Comparison of ENCODE assay signal across 26 cellular contexts in the genomic region with DNA sequence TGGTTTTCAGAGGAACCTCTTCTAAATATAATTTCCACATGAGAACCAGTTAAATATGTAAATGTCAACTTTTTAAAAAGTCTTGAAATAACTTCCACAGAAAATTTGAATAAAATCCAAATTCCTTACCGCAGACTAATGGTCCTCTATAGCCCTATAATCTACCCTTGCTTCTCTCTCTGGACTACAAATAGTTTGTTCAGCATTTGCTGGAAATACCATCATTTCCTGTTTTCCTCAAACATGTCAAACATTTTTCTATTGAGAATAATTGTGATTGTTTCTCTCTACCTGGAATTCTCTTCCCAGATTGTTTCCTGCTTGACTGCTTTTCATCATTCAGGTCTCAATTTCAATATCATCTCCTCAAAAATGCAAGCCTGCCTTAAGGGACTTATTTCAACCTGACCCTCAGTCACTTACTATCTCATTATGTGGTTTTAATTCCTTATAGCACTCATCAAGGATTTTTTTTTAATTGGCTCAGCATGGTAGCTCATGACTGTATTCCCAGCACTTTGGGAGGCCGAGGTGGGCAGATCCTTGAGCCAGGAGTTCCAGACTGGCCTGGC.
DNase-seq lines count a peak whose midpoint lies in the region; ATAC-seq and TF ChIP-seq lines count a peak whose summit lies in the region.
"Had no signal": no experiment of that assay in that cellular context is flagged by ENCODE, and none has a peak within 500 bp of the region (broad histone marks: within the 10 kb centered on the region; RNA-seq: fewer than 3 reads in every experiment).

No MANE protein-coding gene starts in this region.

- peaks cover 2% of the 10 kb centered on the region for H3K9me3 Mint-ChIP-seq in Calu3 (ENCODE audit: low read depth, unreplicated experiment)
- H3K9me3 Mint-ChIP-seq in CD4-positive, alpha-beta memory T cell = peaks cover 0 to 11% (median 8%) of the 10 kb centered on the region in 8 donors
- peaks cover 1 to 31% (median 8%) of the 10 kb centered on the region in 11 donors for H3K9me3 Mint-ChIP-seq in naive thymus-derived CD4-positive, alpha-beta T cell
- H3K9me3 Mint-ChIP-seq: nephron had no signal

- peaks cover 12% of the 10 kb centered on the region for H3K4me1 Mint-ChIP-seq in Calu3 (ENCODE audit: low read depth, unreplicated experiment)
- no peaks in the 10 kb centered on the region for H3K4me1 Mint-ChIP-seq in CD4-positive, alpha-beta memory T cell
- no peaks in the 10 kb centered on the region for H3K4me1 Mint-ChIP-seq in naive thymus-derived CD4-positive, alpha-beta T cell
- H3K4me1 Mint-ChIP-seq: activated CD4-positive, alpha-beta T cell treated with anti-CD3 and anti-CD28 coated beads for 36 hours had no signal

- no peaks in the 10 kb centered on the region for H3K27me3 Mint-ChIP-seq in Calu3 (ENCODE audit: unreplicated experiment)
- H3K27me3 Mint-ChIP-seq in CD4-positive, alpha-beta memory T cell = no peaks in the 10 kb centered on the region
- no peaks in the 10 kb centered on the region for H3K27me3 Mint-ChIP-seq in naive thymus-derived CD4-positive, alpha-beta T cell
- H3K27me3 Mint-ChIP-seq: activated CD4-positive, alpha-beta T cell treated with anti-CD3 and anti-CD28 coated beads for 36 hours had no signal

- H2BK12ac ChIP-seq in mesenchymal stem cell (ENCODE audit: low read length in 2 of 2) = no peak overlapping the region

- H3K27ac ChIP-seq in mesenchymal stem cell (ENCODE audit: low read length, poor library complexity, severe bottlenecking) (peak overlapping the region; percentile 40), hepatocyte (no peak overlapping the region)
- no peak overlapping the region for H3K27ac ChIP-seq in CD4-positive, alpha-beta memory T cell (ENCODE audit: low read depth, low read length)
- no peak overlapping the region for H3K27ac ChIP-seq in naive thymus-derived CD4-positive, alpha-beta T cell (ENCODE audit: low read depth, low read length)
- H3K27ac ChIP-seq: C4-2B, heart left ventricle, sigmoid colon, SJSA1 had no signal

- WGBS in mesenchymal stem cell = 90% methylated on average over 2 of the region's 2 CpGs
- 86% methylated on average over 2 of the region's 2 CpGs for WGBS in hepatocyte (ENCODE audit: low lambda C conversion rate, missing lambda C conversion rate)

- H2AFZ ChIP-seq in mesenchymal stem cell (ENCODE audit: low read depth, low read length) = no peak overlapping the region
- H2AFZ ChIP-seq in hepatocyte = no peak overlapping the region

- H3K4me3 ChIP-seq in cardiac fibroblast (replicated peaks in 1 of 2; ENCODE audit: low read depth in 2 of 2, low read length in 2 of 2) (no peak overlapping the region), mesenchymal stem cell (ENCODE audit: insufficient read depth in 1 of 2, low read depth in 1 of 2, low read length in 2 of 2) (no peak overlapping the region), hepatocyte (no peak overlapping the region)
- H3K4me3 ChIP-seq in CD4-positive, alpha-beta memory T cell (ENCODE audit: low read length in 2 of 2) = no peak overlapping the region
- H3K4me3 ChIP-seq in naive thymus-derived CD4-positive, alpha-beta T cell (ENCODE audit: low read length) = no peak overlapping the region
- H3K4me3 ChIP-seq: heart left ventricle, sigmoid colon, SJSA1 had no signal

- H3K36me3 ChIP-seq in mesenchymal stem cell (ENCODE audit: control insufficient read depth in 1 of 2, insufficient read depth in 2 of 2, low read depth in 1 of 2, low read length in 2 of 2) (no peaks in the 10 kb centered on the region), hepatocyte (replicated peaks; ENCODE audit: insufficient read depth, low read depth) (no peaks in the 10 kb centered on the region)
- H3K36me3 ChIP-seq in CD4-positive, alpha-beta memory T cell (ENCODE audit: insufficient read depth, low read length) = no peaks in the 10 kb centered on the region
- H3K36me3 ChIP-seq in naive thymus-derived CD4-positive, alpha-beta T cell (ENCODE audit: control insufficient read depth in 2 of 3, insufficient read depth in 3 of 3, low read length in 3 of 3) = no peaks in the 10 kb centered on the region
- H3K36me3 ChIP-seq: heart left ventricle, sigmoid colon had no signal

- H3K4me1 ChIP-seq in mesenchymal stem cell (ENCODE audit: control insufficient read depth, insufficient read depth, low read depth, low read length) (peaks cover 8% of the 10 kb centered on the region), hepatocyte (ENCODE audit: insufficient read depth) (no peaks in the 10 kb centered on the region)
- H3K4me1 ChIP-seq in CD4-positive, alpha-beta memory T cell (ENCODE audit: insufficient read depth, low read length) = no peaks in the 10 kb centered on the region
- no peaks in the 10 kb centered on the region for H3K4me1 ChIP-seq in naive thymus-derived CD4-positive, alpha-beta T cell (ENCODE audit: control insufficient read depth in 2 of 2, insufficient read depth in 2 of 2, low read length in 2 of 2)

- no TSS peak for BruUV-seq in Calu3 (replicated peaks; lab: Mats Ljungman, UMichigan)

- no peak overlapping the region for H2AK5ac ChIP-seq in mesenchymal stem cell (ENCODE audit: low read length, severe bottlenecking)

- H3K9ac ChIP-seq in mesenchymal stem cell (ENCODE audit: low read length) = no peak overlapping the region

- POLR2A ChIA-PET in CD4-positive, alpha-beta memory T cell (lab: Charles Lee; ENCODE audit: partially characterized antibody) = no interaction called here
- POLR2A ChIA-PET in naive thymus-derived CD4-positive, alpha-beta T cell (lab: Charles Lee) = no interaction called here

- no peaks in the 10 kb centered on the region for H3K9me2 ChIP-seq in hepatocyte (replicated peaks; ENCODE audit: insufficient read depth)

- no peak overlapping the region for H2BK15ac ChIP-seq in mesenchymal stem cell (ENCODE audit: low read depth, poor library complexity, severe bottlenecking)

- H2BK120ac ChIP-seq in mesenchymal stem cell (ENCODE audit: low read depth, low read length) = no peak overlapping the region

- no peak overlapping the region for H3K18ac ChIP-seq in mesenchymal stem cell (ENCODE audit: low read depth in 1 of 2, low read length in 2 of 2)

- no peak overlapping the region for H3K4ac ChIP-seq in mesenchymal stem cell (ENCODE audit: low read depth in 1 of 2, low read length in 2 of 2)

- no peaks in the 10 kb centered on the region for H4K20me1 ChIP-seq in hepatocyte (ENCODE audit: insufficient read depth, poor library complexity, severe bottlenecking)

- peak overlapping the region; percentile 84 for H3K27ac Mint-ChIP-seq in Calu3 (ENCODE audit: unreplicated experiment)
- no peak overlapping the region for H3K27ac Mint-ChIP-seq in CD4-positive, alpha-beta memory T cell
- no peak overlapping the region for H3K27ac Mint-ChIP-seq in naive thymus-derived CD4-positive, alpha-beta T cell
- H3K27ac Mint-ChIP-seq: activated CD4-positive, alpha-beta T cell treated with anti-CD3 and anti-CD28 coated beads for 36 hours; nephron had no signal

- H4K91ac ChIP-seq in mesenchymal stem cell (ENCODE audit: low read length) = no peak overlapping the region

- no peak overlapping the region for H3K14ac ChIP-seq in mesenchymal stem cell (ENCODE audit: low read length in 2 of 2)

- no peak for ATAC-seq in Right ventricle myocardium superior (ENCODE audit: poor library complexity)
- ATAC-seq in naive thymus-derived CD4-positive, alpha-beta T cell = no peak
- ATAC-seq: activated CD4-positive, alpha-beta T cell treated with anti-CD3 and anti-CD28 coated beads for 36 hours; activated T-cell treated with anti-CD3 and anti-CD28 coated beads, Interleukin-2, amount 50 U/mL, for 4 hours; HCT116; heart left ventricle; left lobe of liver; Panc1 had no signal

- no peak overlapping the region for H3K23ac ChIP-seq in mesenchymal stem cell (ENCODE audit: low read length in 2 of 2)

- H3K4me2 ChIP-seq in mesenchymal stem cell (ENCODE audit: low read length, poor library complexity, severe bottlenecking) = no peak overlapping the region
- H3K4me2 ChIP-seq in hepatocyte = no peak overlapping the region

- no peak overlapping the region for H3K4me3 Mint-ChIP-seq in Calu3 (ENCODE audit: low read depth, unreplicated experiment)
- H3K4me3 Mint-ChIP-seq in CD4-positive, alpha-beta memory T cell = no peak overlapping the region
- H3K4me3 Mint-ChIP-seq in naive thymus-derived CD4-positive, alpha-beta T cell = no peak overlapping the region
- H3K4me3 Mint-ChIP-seq: activated CD4-positive, alpha-beta T cell treated with anti-CD3 and anti-CD28 coated beads for 36 hours; activated T-cell treated with anti-CD3 and anti-CD28 coated beads, Interleukin-2, amount 50 U/mL, for 4 hours; nephron had no signal

- no peaks in the 10 kb centered on the region for H3K36me3 Mint-ChIP-seq in Calu3 (ENCODE audit: insufficient read depth, unreplicated experiment)
- H3K36me3 Mint-ChIP-seq in CD4-positive, alpha-beta memory T cell = no peaks in the 10 kb centered on the region
- no peaks in the 10 kb centered on the region for H3K36me3 Mint-ChIP-seq in naive thymus-derived CD4-positive, alpha-beta T cell

- H3K9me3 ChIP-seq in mesenchymal stem cell (ENCODE audit: control insufficient read depth, low read length) (no peaks in the 10 kb centered on the region), hepatocyte (ENCODE audit: low read depth) (no peaks in the 10 kb centered on the region)
- peaks cover 0 to 3% of the 10 kb centered on the region in 2 donors for H3K9me3 ChIP-seq in CD4-positive, alpha-beta memory T cell (ENCODE audit: control insufficient read depth in 1 of 2, low read length in 2 of 2)
- no peaks in the 10 kb centered on the region for H3K9me3 ChIP-seq in naive thymus-derived CD4-positive, alpha-beta T cell (ENCODE audit: control insufficient read depth in 2 of 3, low read length in 3 of 3)
- H3K9me3 ChIP-seq: sigmoid colon, SJSA1 had no signal

- intact Hi-C loops in Calu3 (cut with micrococcal nuclease; ENCODE audit: unreplicated experiment) (loop anchor here (2.0 kb wide), 1 partner anchor 418 kb away; no protein-coding TSS in a partner anchor), Right ventricle myocardium superior (cut with DNase I) (no loop called here)
- intact Hi-C loops in CD4-positive, alpha-beta memory T cell (cut with micrococcal nuclease) = no loop called here
- intact Hi-C loops in naive thymus-derived CD4-positive, alpha-beta T cell (cut with micrococcal nuclease) = no loop called here

- no peaks in the 10 kb centered on the region for H3K27me3 ChIP-seq in mesenchymal stem cell (ENCODE audit: control insufficient read depth in 1 of 2, insufficient read depth in 1 of 2, low read length in 2 of 2)
- no peaks in the 10 kb centered on the region for H3K27me3 ChIP-seq in hepatocyte
- H3K27me3 ChIP-seq in CD4-positive, alpha-beta memory T cell (ENCODE audit: insufficient read depth, low read length) = no peaks in the 10 kb centered on the region
- no peaks in the 10 kb centered on the region for H3K27me3 ChIP-seq in naive thymus-derived CD4-positive, alpha-beta T cell (ENCODE audit: control insufficient read depth in 2 of 2, insufficient read depth in 2 of 2, low read length in 2 of 2)
- H3K27me3 ChIP-seq: heart left ventricle, sigmoid colon, SJSA1 had no signal

- no peak overlapping the region for H4K8ac ChIP-seq in mesenchymal stem cell (ENCODE audit: low read length)

- no peak overlapping the region for H2BK5ac ChIP-seq in mesenchymal stem cell (ENCODE audit: low read depth, low read length, poor library complexity, severe bottlenecking)

- CTCF ChIA-PET in Calu3 (lab: Charles Lee) = no interaction called here
- CTCF ChIA-PET in CD4-positive, alpha-beta memory T cell (lab: Charles Lee; ENCODE audit: partially characterized antibody) = no interaction called here
- CTCF ChIA-PET in naive thymus-derived CD4-positive, alpha-beta T cell (lab: Charles Lee) = no interaction called here

- TF ChIP-seq CTCF in Calu3 (IDR thresholded peaks at IDR 0.05; ENCODE audit: unreplicated experiment) (no peak), cardiac fibroblast (IDR thresholded peaks at IDR 0.05; ENCODE audit: low read depth, low read length) (no peak), hepatocyte (IDR thresholded peaks at IDR 0.05; ENCODE audit: poor library complexity) (no peak)

- no peaks in the 10 kb centered on the region for H3K79me2 ChIP-seq in hepatocyte

- DNase-seq in Calu3 (no peak), NCI-H226 (peak; percentile 55), cardiac fibroblast (ENCODE audit: low read depth in 2 of 2) (peak; percentile 61 to 79), mesenchymal stem cell (no peak), hepatocyte (ENCODE audit: low spot score) (no peak), Right ventricle myocardium superior (no peak)
- no peak for DNase-seq in CD4-positive, alpha-beta memory T cell
- DNase-seq in naive thymus-derived CD4-positive, alpha-beta T cell = no peak
- DNase-seq: activated CD4-positive, alpha-beta T cell treated with anti-CD3 and anti-CD28 coated beads for 36 hours; activated naive CD4-positive, alpha-beta T cell treated with Interleukin-2 at 50 U/mL for 16 hours; activated T-cell treated with anti-CD3 and anti-CD28 coated beads, Interleukin-2, amount 50 U/mL, for 4 hours; anterior cingulate cortex; cortex of kidney; heart left ventricle; midbrain; NCI-H1105 treated with DMSO at 0.1 percent for 48 hours; NCI-H2081 treated with DMSO at 0.1 percent for 48 hours; NCI-H446; sigmoid colon; stimulated activated CD8-positive, alpha-beta memory T cell treated with anti-CD3 and anti-CD28 coated beads, Interleukin-4, amount 100 ng/mL, for 48 hours had no signal

- H3K79me1 ChIP-seq in mesenchymal stem cell (replicated peaks; ENCODE audit: low read length, poor library complexity, severe bottlenecking) = no peaks in the 10 kb centered on the region

Comparison
In these comparisons a context has a peak if more than half of its experiments do, and no peak if none do; other contexts are left out.
1. DNase-seq: peak in NCI-H226 (single experiment) and cardiac fibroblast (2 of 2); none in Calu3 (single experiment), mesenchymal stem cell (single experiment), hepatocyte (single experiment), Right ventricle myocardium superior (single experiment), CD4-positive, alpha-beta memory T cell (0 of 5) and naive thymus-derived CD4-positive, alpha-beta T cell (0 of 9).